16 cellular contexts compared by ENCODE assay signal in genomic region chr4:67201334-67201733, GRCh38.
"Had no signal": no experiment of that assay in that cellular context is flagged by ENCODE, and none has a peak within 500 bp of the region (broad histone marks: within the 10 kb centered on the region; RNA-seq: fewer than 3 reads in every experiment).

No MANE protein-coding gene starts in this region.

- ATAC-seq: gastroesophageal sphincter; heart right ventricle; left lung; psoas muscle; right lobe of liver; stimulated activated naive CD8-positive, alpha-beta T cell treated with anti-CD3 and anti-CD28 coated beads, Interleukin-15, Interleukin-2, amounts not matched to agents 100 U/mL and 50 U/mL, for 24 hours; upper lobe of right lung had no signal

- H3K4me2 ChIP-seq: smooth muscle cell had no signal

- H3K27me3 ChIP-seq: gastroesophageal sphincter, heart right ventricle, left lung, right lobe of liver, upper lobe of right lung had no signal

- H3K27ac ChIP-seq: gastroesophageal sphincter, heart right ventricle, left lung, psoas muscle, right lobe of liver, upper lobe of right lung, VCaP had no signal

- H3K4me1 ChIP-seq: gastroesophageal sphincter, heart right ventricle, left lung, psoas muscle, right lobe of liver, upper lobe of right lung had no signal

- H3K36me3 ChIP-seq: gastroesophageal sphincter, heart right ventricle, left lung, right lobe of liver, upper lobe of right lung had no signal

- H3K4me3 ChIP-seq: gastroesophageal sphincter, heart right ventricle, left lung, psoas muscle, right lobe of liver, smooth muscle cell, upper lobe of right lung had no signal

- H3K9me3 ChIP-seq: gastroesophageal sphincter, left lung, psoas muscle, right lobe of liver, upper lobe of right lung had no signal

- DNase-seq: activated CD4-positive, alpha-beta memory T cell treated with anti-CD3 and anti-CD28 coated beads for 36 hours; activated naive CD4-positive, alpha-beta T cell treated with anti-CD3 and anti-CD28 coated beads, Interleukin-2, amount 10 ng/mL, durations not matched to agents 7 days and 5 days; activated T-cell treated with anti-CD3 and anti-CD28 coated beads, Interleukin-2, amount 50 U/mL, for 24 hours; heart right ventricle; islet precursor cell; left lung; mammary epithelial cell; psoas muscle; right lobe of liver; stimulated activated CD4-positive, alpha-beta T cell treated with anti-CD3 and anti-CD28 coated beads, Interleukin-4, amount 100 ng/mL, for 4 hours; stimulated activated CD8-positive, alpha-beta memory T cell treated with anti-CD3 and anti-CD28 coated beads, Interleukin-4, amount 100 ng/mL, for 48 hours; stimulated activated naive CD8-positive, alpha-beta T cell treated with anti-CD3 and anti-CD28 coated beads, Interleukin-15, Interleukin-2, amounts not matched to agents 100 U/mL and 50 U/mL, for 24 hours; upper lobe of right lung had no signal
